ENCODE assay signal across 1 cellular context in genomic region chr6:79538481-79538971, GRCh38.
TF ChIP-seq lines count a peak whose summit lies in the region.

No MANE protein-coding gene starts in this region.

TF ChIP-seq in WTC11, 78 proteins besides CTCF, POLR2A, EP300 and RAD21 (continued from another document):
- TF ChIP-seq, protein P1, sequence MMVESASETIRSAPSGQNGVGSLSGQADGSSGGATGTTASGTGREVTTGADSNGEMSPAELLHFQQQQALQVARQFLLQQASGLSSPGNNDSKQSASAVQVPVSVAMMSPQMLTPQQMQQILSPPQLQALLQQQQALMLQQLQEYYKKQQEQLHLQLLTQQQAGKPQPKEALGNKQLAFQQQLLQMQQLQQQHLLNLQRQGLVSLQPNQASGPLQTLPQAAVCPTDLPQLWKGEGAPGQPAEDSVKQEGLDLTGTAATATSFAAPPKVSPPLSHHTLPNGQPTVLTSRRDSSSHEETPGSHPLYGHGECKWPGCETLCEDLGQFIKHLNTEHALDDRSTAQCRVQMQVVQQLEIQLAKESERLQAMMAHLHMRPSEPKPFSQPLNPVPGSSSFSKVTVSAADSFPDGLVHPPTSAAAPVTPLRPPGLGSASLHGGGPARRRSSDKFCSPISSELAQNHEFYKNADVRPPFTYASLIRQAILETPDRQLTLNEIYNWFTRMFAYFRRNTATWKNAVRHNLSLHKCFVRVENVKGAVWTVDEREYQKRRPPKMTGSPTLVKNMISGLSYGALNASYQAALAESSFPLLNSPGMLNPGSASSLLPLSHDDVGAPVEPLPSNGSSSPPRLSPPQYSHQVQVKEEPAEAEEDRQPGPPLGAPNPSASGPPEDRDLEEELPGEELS (CRISPR knock-in tag; IDR thresholded peaks at IDR 0.05): no peak
